In the genomic region with DNA sequence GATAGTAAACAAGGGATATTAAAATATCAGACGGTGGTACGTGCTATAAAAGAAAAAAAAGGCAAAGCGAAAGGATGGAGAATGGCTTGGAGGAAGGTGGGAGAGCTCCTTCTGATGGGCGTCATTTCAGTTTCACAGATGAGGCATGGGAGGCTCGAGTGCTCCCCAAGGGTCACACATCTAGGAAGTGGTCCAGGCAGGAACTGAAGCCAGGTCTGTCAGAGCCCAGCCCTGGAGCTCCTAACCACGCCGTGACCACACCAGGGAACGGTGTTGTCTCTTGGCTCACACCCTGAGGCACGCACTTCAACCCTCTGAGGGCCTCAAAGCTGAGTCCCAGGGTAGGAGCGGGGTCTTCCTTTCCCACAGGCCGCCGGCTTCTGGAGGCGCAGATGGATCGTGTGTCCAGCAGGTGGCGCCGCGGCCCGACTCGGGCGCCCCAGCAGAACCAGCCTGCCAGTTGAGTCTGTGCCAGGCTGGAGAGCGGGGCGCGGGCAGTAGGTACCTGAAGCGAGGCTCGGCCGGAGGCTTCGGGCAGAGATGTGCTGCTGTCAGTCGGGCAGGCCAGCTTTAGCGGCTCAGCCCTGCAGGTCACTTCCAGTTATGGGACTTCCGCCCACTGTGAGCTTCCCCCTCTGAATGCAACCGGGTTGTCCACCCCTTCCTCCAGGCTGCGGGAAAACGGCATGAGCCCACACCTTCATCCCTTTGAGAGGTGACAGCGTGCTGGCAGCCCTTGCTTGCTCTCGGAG, we compare ENCODE assay signal across 8 cellular contexts.
DNase-seq lines count a peak whose midpoint lies in the region; ATAC-seq and TF ChIP-seq lines count a peak whose summit lies in the region.

No MANE protein-coding gene starts in this region.

- H2BK5ac ChIP-seq in IMR-90 (ENCODE audit: low read depth, low read length, poor library complexity, severe bottlenecking): no peak overlapping the region

- dilution Hi-C loops in IMR-90 (cut with HindIII; ENCODE audit: low sequenced_read_pairs, unreplicated experiment): no loop called here

- no peak for TF ChIP-seq POLR2A in IMR-90 (IDR thresholded peaks at IDR 0.05; ENCODE audit: low read depth, low read length)

- peak overlapping the region; percentile 85; the same call in 1 of the 2 replicates for H2BK20ac ChIP-seq in IMR-90 (ENCODE audit: low read depth, low read length)

- no TSS peak for BruUV-seq in IMR-90 (replicated peaks; lab: Mats Ljungman, UMichigan)

- peak overlapping the region; percentile 85; the same call in 1 of the 2 replicates for H4K5ac ChIP-seq in IMR-90 (ENCODE audit: low read depth, low read length)

- H3K4me3 ChIP-seq in IMR-90 (ENCODE audit: insufficient read depth, low read depth, low read length) (0 out of 2 replicates have a peak overlapping the region, but pooled peaks have one; percentile 9), ascending aorta (peak overlapping the region; percentile 4 to 51)

- H3K18ac ChIP-seq in IMR-90 (ENCODE audit: low read depth, low read length): peak overlapping the region; percentile 79; the same call in 1 of the 2 replicates

- H3K27me3 ChIP-seq in IMR-90 (ENCODE audit: control insufficient read depth, insufficient read depth, low read length) (peaks cover 12% of the 10 kb centered on the region), ascending aorta (no peaks in the 10 kb centered on the region)

- TF ChIP-seq CTCF in IMR-90 (conservative IDR thresholded peaks at IDR 0.05; ENCODE audit: low read depth, low read length) (peak; percentile 89), ascending aorta (IDR thresholded peaks at IDR 0.05) (peak; percentile 94 to 98 (median 95))

- peak; percentile 79 for DNase-seq in Daoy (ENCODE audit: low read depth)
- DNase-seq in IMR-90: peak; percentile 50
- DNase-seq in SKM-1 (lab: John Stamatoyannopoulos, UW; ENCODE audit: unreplicated experiment): peak; percentile 10
- peak in 1 of 2 donors; percentile 79 for DNase-seq in ascending aorta (ENCODE audit: low spot score in 2 of 2)
- peak; percentile 23 for DNase-seq in iPS DF 19.7 (ENCODE audit: low read depth, low spot score)
- DNase-seq in sciatic nerve (ENCODE audit: low spot score): peak; percentile 80

- no peaks in the 10 kb centered on the region for H4K20me1 ChIP-seq in IMR-90 (ENCODE audit: insufficient read depth, low read length)

- H3K27ac ChIP-seq in IMR-90 (ENCODE audit: insufficient read depth, low read length) (no peak overlapping the region), ascending aorta (no peak overlapping the region)

- 0 out of 2 replicates have a peak overlapping the region, but pooled peaks have one; percentile 70 for H3K23ac ChIP-seq in IMR-90 (ENCODE audit: low read depth, low read length)

- CTCF ChIA-PET in IMR-90 (lab: Yijun Ruan, JAX): interaction anchor here (0.7 to 2.6 kb wide), 19 partner anchors 9 to 302 kb away, joined by 3 to 17 read pairs (median 4); a partner anchor contains a TSS

- H3K14ac ChIP-seq in IMR-90 (replicated peaks; ENCODE audit: low read depth, low read length): peak overlapping the region; percentile 65; the same call in 1 of the 2 replicates

- peak overlapping the region; percentile 76 for H4K91ac ChIP-seq in IMR-90 (ENCODE audit: insufficient read depth, low read depth, low read length)

- H3K56ac ChIP-seq in IMR-90 (ENCODE audit: extremely low read depth, insufficient read depth, low read length): no peak overlapping the region

- H3K4me1 ChIP-seq in IMR-90 (ENCODE audit: control insufficient read depth, insufficient read depth, low read length) (peaks cover 4% of the 10 kb centered on the region; the same call in 1 of the 2 replicates), ascending aorta (peaks cover 0 to 8% of the 10 kb centered on the region in 2 donors)

- WGBS in IMR-90 (ENCODE audit: extremely low coverage in 2 of 2, insufficient read length in 1 of 2), 2 experiments: 18% methylated on average over 20 of the region's 35 CpGs; no CpG with 5 or more reads in 1 of the 2 experiments

- H3K9me1 ChIP-seq in IMR-90 (ENCODE audit: insufficient read depth, low read length): no peaks in the 10 kb centered on the region; the same call in 1 of the 2 replicates

- peak overlapping the region; percentile 83 for H3K4me2 ChIP-seq in IMR-90 (ENCODE audit: low read depth, low read length)

- H2BK15ac ChIP-seq in IMR-90 (ENCODE audit: low read depth, low read length): peak overlapping the region; percentile 56; the same call in 1 of the 3 replicates

- peak; percentile 92 for TF ChIP-seq RAD21 in IMR-90 (IDR thresholded peaks at IDR 0.05; ENCODE audit: low read length)

- H4K8ac ChIP-seq in IMR-90 (ENCODE audit: low read depth in 2 of 2, low read length in 2 of 2): peak overlapping the region; percentile 34 to 90

- H2AFZ ChIP-seq in IMR-90 (replicated peaks; ENCODE audit: low read length, poor library complexity): peak overlapping the region; percentile 98

- peak overlapping the region; percentile 84; the same call in 1 of the 2 replicates for H2AK5ac ChIP-seq in IMR-90 (ENCODE audit: low read depth, low read length)

- POLR2A ChIA-PET in IMR-90 (lab: Charles Lee; ENCODE audit: unreplicated experiment): interaction anchor here (0.6 kb wide), 1 partner anchor 146 kb away, joined by 3 read pairs; no protein-coding TSS in a partner anchor

- peak overlapping the region; percentile 91 for H3K4ac ChIP-seq in IMR-90 (ENCODE audit: low read depth, low read length)

- H3K9me3 ChIP-seq in IMR-90 (ENCODE audit: control insufficient read depth, insufficient read depth, low read length) (peaks cover 4% of the 10 kb centered on the region; the same call in 1 of the 2 replicates), ascending aorta (no peaks in the 10 kb centered on the region)

- intact Hi-C loops in IMR-90 (cut with micrococcal nuclease) (loop anchor here (1.0 to 5.0 kb wide), 4 partner anchors 95 to 592 kb away; no protein-coding TSS in a partner anchor), ascending aorta (cut with DNase I) (loop anchor here (1.0 to 5.0 kb wide), 6 partner anchors 37 to 275 kb away; a partner anchor contains a TSS), sciatic nerve (cut with DNase I) (no loop called here)

- peak overlapping the region; percentile 93 for H2AK9ac ChIP-seq in IMR-90 (replicated peaks; ENCODE audit: low read depth, low read length, poor library complexity)

- peak overlapping the region; percentile 97 for H2BK120ac ChIP-seq in IMR-90 (ENCODE audit: low read depth, low read length)

- peak overlapping the region; percentile 19 for H3K9ac ChIP-seq in IMR-90 (ENCODE audit: low read depth, low read length)

- in situ Hi-C loops in IMR-90 (cut with MboI; ENCODE audit: low sequenced_read_pairs): loop anchor here (5.0 to 10.0 kb wide), 3 partner anchors 277 to 594 kb away; no protein-coding TSS in a partner anchor

- H3K36me3 ChIP-seq in IMR-90 (ENCODE audit: control insufficient read depth, insufficient read depth, low read length): no peaks in the 10 kb centered on the region
- no peaks in the 10 kb centered on the region for H3K36me3 ChIP-seq in ascending aorta

- ATAC-seq in IMR-90 (ENCODE audit: low read depth): peak; percentile 69
- ATAC-seq in sciatic nerve: peak; percentile 83
- no peak for ATAC-seq in HG02571 (IDR thresholded peaks at IDR 0.05; ENCODE audit: unreplicated experiment)
- no peak for ATAC-seq in HG03039 (IDR thresholded peaks at IDR 0.05; ENCODE audit: unreplicated experiment)

- no peaks in the 10 kb centered on the region for H3K79me1 ChIP-seq in IMR-90 (ENCODE audit: low read depth in 1 of 2, low read length in 2 of 2)

TF ChIP-seq in IMR-90, 13 proteins besides CTCF, POLR2A, EP300 and RAD21:
- TF ChIP-seq SMC3 (IDR thresholded peaks at IDR 0.05; ENCODE audit: low read depth, low read length): peak; percentile 94
- TF ChIP-seq RCOR1 (IDR thresholded peaks at IDR 0.05; ENCODE audit: insufficient replicate concordance, low read length): no peak

Comparison
In these comparisons a context has a peak if more than half of its experiments do, and no peak if none do; other contexts are left out.
1. ATAC-seq: peak in IMR-90 (single experiment) and sciatic nerve (single experiment); none in HG02571 (single experiment) and HG03039 (single experiment).